ENCODE assay signal across 11 cellular contexts in the genomic region with DNA sequence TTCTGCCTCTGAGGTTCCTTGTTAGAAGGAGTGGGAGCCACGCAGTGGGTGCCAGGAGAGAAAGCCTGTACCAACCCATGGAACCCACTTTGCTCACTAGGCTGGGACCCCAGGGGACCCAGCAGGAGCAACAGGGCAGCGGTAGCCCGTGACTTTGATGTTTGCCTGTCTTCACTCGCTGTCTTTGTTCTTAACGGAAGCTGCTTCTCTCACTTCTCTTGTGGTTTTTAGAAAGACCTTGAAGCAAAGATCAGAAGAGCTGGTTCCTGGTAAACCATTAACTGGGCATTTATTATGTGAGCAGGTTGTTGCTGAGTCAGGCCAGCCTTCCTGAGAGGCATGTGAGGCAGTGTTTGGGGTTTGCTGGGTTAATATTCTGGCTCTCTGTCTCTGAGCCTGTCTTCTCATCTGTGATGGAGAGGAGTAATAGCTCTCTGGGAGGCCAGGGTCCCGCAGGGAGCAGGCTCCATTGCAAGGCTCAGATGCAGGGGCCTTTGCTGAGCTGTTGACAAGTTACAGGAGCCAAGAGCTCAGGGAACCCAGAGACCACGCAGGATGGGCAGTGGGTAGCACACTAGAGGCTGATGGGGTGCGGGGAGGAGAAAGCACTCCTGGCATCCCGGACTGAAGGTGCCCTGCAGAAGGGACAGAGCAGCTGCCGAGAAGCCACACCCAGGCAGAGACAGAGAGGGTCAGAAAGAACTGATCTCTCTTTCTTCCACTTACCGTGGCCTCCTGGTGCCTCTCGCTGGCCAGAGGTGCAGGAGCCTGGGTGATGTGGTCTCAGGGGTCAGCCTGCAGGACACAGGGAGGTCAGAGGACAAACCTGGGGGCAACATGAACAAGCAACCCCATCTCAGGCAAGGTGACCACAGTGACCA.
DNase-seq lines count a peak whose midpoint lies in the region; ATAC-seq and TF ChIP-seq lines count a peak whose summit lies in the region.
"Had no signal": no experiment of that assay in that cellular context is flagged by ENCODE, and none has a peak within 500 bp of the region (broad histone marks: within the 10 kb centered on the region; RNA-seq: fewer than 3 reads in every experiment).

No MANE protein-coding gene starts in this region.

- no peaks in the 10 kb centered on the region for H3K36me3 ChIP-seq in mucosa of descending colon (ENCODE audit: low read depth)
- no peaks in the 10 kb centered on the region for H3K36me3 ChIP-seq in CD8-positive, alpha-beta T cell (ENCODE audit: insufficient read depth, low read length)

- H3K36me3 Mint-ChIP-seq in CD8-positive, alpha-beta T cell, result no peaks in the 10 kb centered on the region
- H3K36me3 Mint-ChIP-seq: naive thymus-derived CD4-positive, alpha-beta T cell had no signal

- H3K27me3 ChIP-seq in CD8-positive, alpha-beta T cell (ENCODE audit: insufficient read depth, low read length), result no peaks in the 10 kb centered on the region

- H3K4me3 ChIP-seq in mucosa of descending colon, result no peak overlapping the region
- H3K4me3 ChIP-seq in CD8-positive, alpha-beta T cell (ENCODE audit: low read depth, low read length), result no peak overlapping the region
- H3K4me3 ChIP-seq: GM23338 had no signal

- no peaks in the 10 kb centered on the region for H3K9me3 Mint-ChIP-seq in CD8-positive, alpha-beta T cell
- H3K9me3 Mint-ChIP-seq: activated T-helper 2 cell treated with anti-CD3 and anti-CD28 coated beads, Interferon-gamma antibody, Interleukin-2, Interleukin-4, amounts not matched to agents 10 μg/mL and 5 μg/mL and 100 μg/mL, durations not matched to agents 14 hours and 24 hours and 36 hours had no signal

- H3K4me1 ChIP-seq in mucosa of descending colon (ENCODE audit: low read depth), result peaks cover 2% of the 10 kb centered on the region
- peaks cover 16% of the 10 kb centered on the region for H3K4me1 ChIP-seq in CD8-positive, alpha-beta T cell (ENCODE audit: insufficient read depth, low read length)

- intact Hi-C loops in mucosa of descending colon (cut with DNase I, micrococcal nuclease), result no loop called here
- intact Hi-C loops in CD8-positive, alpha-beta T cell (cut with DNase I, micrococcal nuclease), result no loop called here

- peak; percentile 95 for ATAC-seq in GM18907 (IDR thresholded peaks at IDR 0.05; ENCODE audit: unreplicated experiment)
- peak; percentile 91 for ATAC-seq in GM21825 (IDR thresholded peaks at IDR 0.05; ENCODE audit: unreplicated experiment)
- ATAC-seq in HG03439 (IDR thresholded peaks at IDR 0.05; ENCODE audit: unreplicated experiment), result peak; percentile 81
- peak; percentile 68 for ATAC-seq in mucosa of descending colon
- ATAC-seq in activated CD4-positive, CD25-positive, alpha-beta regulatory T cell treated with anti-CD3 and anti-CD28 coated beads, Interleukin-2, amount 50 U/mL, for 24 hours, result no peak
- no peak for ATAC-seq in CD8-positive, alpha-beta T cell
- ATAC-seq: GM23338; naive thymus-derived CD4-positive, alpha-beta T cell had no signal

- no peaks in the 10 kb centered on the region for H3K4me1 Mint-ChIP-seq in CD8-positive, alpha-beta T cell (ENCODE audit: low read depth)
- H3K4me1 Mint-ChIP-seq: GM23338 had no signal

- peaks cover 14% of the 10 kb centered on the region for H3K27me3 Mint-ChIP-seq in CD8-positive, alpha-beta T cell (ENCODE audit: low read depth)

- TF ChIP-seq CTCF in mucosa of descending colon (IDR thresholded peaks at IDR 0.05) (no peak), GM10266 (IDR thresholded peaks at IDR 0.05; ENCODE audit: control insufficient read depth, insufficient read depth, low read depth, missing control alignments) (no peak)
- TF ChIP-seq CTCF in CD8-positive, alpha-beta T cell (IDR thresholded peaks at IDR 0.05), result no peak

- H3K27ac Mint-ChIP-seq in CD8-positive, alpha-beta T cell, result no peak overlapping the region
- H3K27ac Mint-ChIP-seq: activated T-helper 2 cell treated with anti-CD3 and anti-CD28 coated beads, Interferon-gamma antibody, Interleukin-2, Interleukin-4, amounts not matched to agents 10 μg/mL and 5 μg/mL and 100 μg/mL, durations not matched to agents 14 hours and 24 hours and 36 hours; GM23338; naive thymus-derived CD4-positive, alpha-beta T cell had no signal

- POLR2A ChIA-PET in CD8-positive, alpha-beta T cell (lab: Charles Lee), result no interaction called here

- CTCF ChIA-PET in CD8-positive, alpha-beta T cell (lab: Charles Lee), result no interaction called here

- H3K9me3 ChIP-seq in mucosa of descending colon, result no peaks in the 10 kb centered on the region
- H3K9me3 ChIP-seq in CD8-positive, alpha-beta T cell (ENCODE audit: low read length), result no peaks in the 10 kb centered on the region

- H3K4me3 Mint-ChIP-seq in CD8-positive, alpha-beta T cell, result no peak overlapping the region
- H3K4me3 Mint-ChIP-seq: GM23338; naive thymus-derived CD4-positive, alpha-beta T cell had no signal

- no peak overlapping the region for H3K27ac ChIP-seq in CD8-positive, alpha-beta T cell (ENCODE audit: low read depth, low read length)

- DNase-seq in mucosa of descending colon (no peak), GM10266 (ENCODE audit: extremely low spot score) (no peak)
- no peak for DNase-seq in stimulated activated CD4-positive, alpha-beta T cell treated with anti-CD3 and anti-CD28 coated beads, Interleukin-1b, Interleukin-23, amount 100 ng/mL, for 48 hours
- DNase-seq in CD8-positive, alpha-beta T cell, result no peak
- DNase-seq: naive thymus-derived CD4-positive, alpha-beta T cell had no signal

Comparison
In these comparisons a context has a peak if more than half of its experiments do, and no peak if none do; other contexts are left out.
1. ATAC-seq: peak in GM18907 (single experiment), GM21825 (single experiment), HG03439 (single experiment) and mucosa of descending colon (single experiment); none in activated CD4-positive, CD25-positive, alpha-beta regulatory T cell treated with anti-CD3 and anti-CD28 coated beads, Interleukin-2, amount 50 U/mL, for 24 hours (0 of 2) and CD8-positive, alpha-beta T cell (single experiment).